ENCODE assay signal across 33 cellular contexts in genomic region chr18:45112682-45113081, GRCh38.
DNase-seq lines count a peak whose midpoint lies in the region; ATAC-seq, FAIRE-seq and TF ChIP-seq lines count a peak whose summit lies in the region.
"Had no signal": no experiment of that assay in that cellular context is flagged by ENCODE, and none has a peak within 500 bp of the region (broad histone marks: within the 10 kb centered on the region; RNA-seq: fewer than 3 reads in every experiment).

No MANE protein-coding gene starts in this region.

- H3K4me3 Mint-ChIP-seq in astrocyte (ENCODE audit: unreplicated experiment) = no peak overlapping the region
- H3K4me3 Mint-ChIP-seq: B cell; CD4-positive, alpha-beta memory T cell; CD4-positive, alpha-beta T cell; CD4-positive, CD25-positive, alpha-beta regulatory T cell; CD8-positive, alpha-beta memory T cell; CD8-positive, alpha-beta T cell had no signal

- no peak for TF ChIP-seq POLR2A in GM18505 (IDR thresholded peaks at IDR 0.05; ENCODE audit: borderline replicate concordance, extremely low read depth, insufficient read depth, insufficient read length)

- DNase-seq in astrocyte (ENCODE audit: low read depth) = no peak
- DNase-seq in NCI-H1417 (lab: John Stamatoyannopoulos, UW) = no peak
- DNase-seq: 8988T; ACHN; AML-193; BE2C; C1 segment of cervical spinal cord; Caco-2; Calu3; CD4-positive, alpha-beta memory T cell; CD4-positive, alpha-beta T cell; CD4-positive, CD25-positive, alpha-beta regulatory T cell; CD8-positive, alpha-beta memory T cell; CD8-positive, alpha-beta T cell; COR-L47; DMS 273 treated with DMSO at 0.1 percent for 48 hours; DMS153; DMS53; DMS79; DMS79 treated with DMSO at 0.1 percent for 48 hours; DND-41; EL had no signal

- no peaks in the 10 kb centered on the region for H3K36me3 ChIP-seq in HEK293 (ENCODE audit: control insufficient read depth in 2 of 2, insufficient read depth in 1 of 2, low read length in 2 of 2)
- H3K36me3 ChIP-seq in astrocyte (ENCODE audit: insufficient read depth, low read length) = no peaks in the 10 kb centered on the region
- H3K36me3 ChIP-seq: BE2C; BLaER1; BLaER1 treated with 17β-estradiol and CSF1 and Interleukin-3, amounts not matched to agents 10 nM and 100 nM had no signal

- no peak overlapping the region for H3K27ac ChIP-seq in HEK293 (ENCODE audit: extremely low read depth, low read depth, low read length)
- no peak overlapping the region for H3K27ac ChIP-seq in astrocyte (ENCODE audit: low read depth, low read length)
- H3K27ac ChIP-seq: 22Rv1; A549; BLaER1; BLaER1 treated with 17β-estradiol and CSF1 and Interleukin-3, amounts not matched to agents 10 nM and 100 nM; C4-2B had no signal

- H3K4me3 ChIP-seq in HEK293 (ENCODE audit: low read depth, low read length) (no peak overlapping the region), astrocyte (ENCODE audit: insufficient read depth, low read depth, low read length) (no peak overlapping the region)
- H3K4me3 ChIP-seq: A549; BLaER1; BLaER1 treated with 17β-estradiol and CSF1 and Interleukin-3, amounts not matched to agents 10 nM and 100 nM had no signal

- H3K36me3 Mint-ChIP-seq in astrocyte (ENCODE audit: low read depth, unreplicated experiment) = no peaks in the 10 kb centered on the region
- H3K36me3 Mint-ChIP-seq: CD14-positive monocyte; CD4-positive, alpha-beta memory T cell; CD4-positive, CD25-positive, alpha-beta regulatory T cell; CD8-positive, alpha-beta memory T cell; CD8-positive, alpha-beta T cell had no signal

- TF ChIP-seq CTCF in HEK293 (tag by site-specific recombination; IDR thresholded peaks at IDR 0.05) (no peak), astrocyte (IDR thresholded peaks at IDR 0.05; ENCODE audit: insufficient read depth, low read depth, low read length) (no peak)

- H3K4me2 ChIP-seq in astrocyte (ENCODE audit: low read length) = no peak overlapping the region
- H3K4me2 ChIP-seq: A549; BLaER1; BLaER1 treated with 17β-estradiol and CSF1 and Interleukin-3, amounts not matched to agents 10 nM and 100 nM had no signal

- H3K27ac Mint-ChIP-seq in astrocyte (ENCODE audit: unreplicated experiment) = no peak overlapping the region
- H3K27ac Mint-ChIP-seq: B cell; CD14-positive monocyte; CD4-positive, alpha-beta T cell; CD4-positive, CD25-positive, alpha-beta regulatory T cell; CD8-positive, alpha-beta memory T cell; CD8-positive, alpha-beta T cell had no signal

- H3K9ac ChIP-seq in astrocyte (ENCODE audit: low read length) = no peak overlapping the region
- H3K9ac ChIP-seq: BLaER1; BLaER1 treated with 17β-estradiol and CSF1 and Interleukin-3, amounts not matched to agents 10 nM and 100 nM had no signal

- H3K9me3 Mint-ChIP-seq in astrocyte (ENCODE audit: unreplicated experiment) = no peaks in the 10 kb centered on the region
- H3K9me3 Mint-ChIP-seq: CD4-positive, alpha-beta memory T cell; CD4-positive, alpha-beta T cell; CD8-positive, alpha-beta memory T cell; CD8-positive, alpha-beta T cell had no signal

- H3K27me3 Mint-ChIP-seq in astrocyte (ENCODE audit: low read depth, unreplicated experiment) = peaks cover 15% of the 10 kb centered on the region
- H3K27me3 Mint-ChIP-seq: B cell had no signal

- CTCF ChIA-PET in HEK293 (lab: Yijun Ruan, JAX) = no interaction called here

- H3K9me3 ChIP-seq in HEK293 (ENCODE audit: control insufficient read depth, insufficient read depth, low read depth, low read length) = no peaks in the 10 kb centered on the region
- H3K9me3 ChIP-seq in astrocyte (ENCODE audit: insufficient read depth, low read depth, low read length) = no peaks in the 10 kb centered on the region
- H3K9me3 ChIP-seq: A549, BE2C, Caco-2 had no signal

- ATAC-seq in GM18505 (IDR thresholded peaks at IDR 0.05; ENCODE audit: unreplicated experiment) = no peak
- ATAC-seq: A549; CD8-positive, alpha-beta T cell had no signal

- H3K4me1 Mint-ChIP-seq in astrocyte (ENCODE audit: low read depth, unreplicated experiment) = peaks cover 3% of the 10 kb centered on the region
- H3K4me1 Mint-ChIP-seq: CD14-positive monocyte; CD4-positive, alpha-beta memory T cell; CD4-positive, CD25-positive, alpha-beta regulatory T cell; CD8-positive, alpha-beta memory T cell had no signal

- H3K79me2 ChIP-seq in astrocyte (ENCODE audit: insufficient read depth, low read length) = no peaks in the 10 kb centered on the region

- no peaks in the 10 kb centered on the region for H4K20me1 ChIP-seq in astrocyte (ENCODE audit: insufficient read depth, low read length)
- H4K20me1 ChIP-seq: BLaER1; BLaER1 treated with 17β-estradiol and CSF1 and Interleukin-3, amounts not matched to agents 10 nM and 100 nM had no signal

- peak; percentile 20 for FAIRE-seq in astrocyte (lab: Jason Lieb, UNC)
- FAIRE-seq: A204.1, A549, D721Med had no signal

- H2AFZ ChIP-seq in astrocyte (ENCODE audit: low read depth, low read length) = no peak overlapping the region

- no peaks in the 10 kb centered on the region for H3K27me3 ChIP-seq in astrocyte (ENCODE audit: insufficient read depth, low read length)
- H3K27me3 ChIP-seq: BE2C; BLaER1; BLaER1 treated with 17β-estradiol and CSF1 and Interleukin-3, amounts not matched to agents 10 nM and 100 nM had no signal

- H3K4me1 ChIP-seq in HEK293 (ENCODE audit: control insufficient read depth, insufficient read depth, low read length) (no peaks in the 10 kb centered on the region), astrocyte (ENCODE audit: insufficient read depth, low read length) (peaks cover under 1% of the 10 kb centered on the region)
- H3K4me1 ChIP-seq: A549, BE2C, Caco-2 had no signal

- POLR2A ChIA-PET in HEK293 (lab: Yijun Ruan, JAX) = no interaction called here

TF ChIP-seq in HEK293, 187 proteins besides CTCF, POLR2A, EP300 and RAD21:
- TF ChIP-seq GLIS1 (tag by site-specific recombination; IDR thresholded peaks at IDR 0.05) (no peak), ZNF558 (tag by site-specific recombination; IDR thresholded peaks at IDR 0.05) (peak; percentile 94), PRDM1 (tag by site-specific recombination; IDR thresholded peaks at IDR 0.05) (no peak), BCL11B (tag by site-specific recombination; IDR thresholded peaks at IDR 0.05; ENCODE audit: low read depth) (no peak), HOXC10 (CRISPR knock-in tag; IDR thresholded peaks at IDR 0.05) (no peak)
- TF ChIP-seq, protein P1, sequence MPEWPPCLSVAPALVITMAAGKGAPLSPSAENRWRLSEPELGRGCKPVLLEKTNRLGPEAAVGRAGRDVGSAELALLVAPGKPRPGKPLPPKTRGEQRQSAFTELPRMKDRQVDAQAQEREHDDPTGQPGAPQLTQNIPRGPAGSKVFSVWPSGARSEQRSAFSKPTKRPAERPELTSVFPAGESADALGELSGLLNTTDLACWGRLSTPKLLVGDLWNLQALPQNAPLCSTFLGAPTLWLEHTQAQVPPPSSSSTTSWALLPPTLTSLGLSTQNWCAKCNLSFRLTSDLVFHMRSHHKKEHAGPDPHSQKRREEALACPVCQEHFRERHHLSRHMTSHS (tag by site-specific recombination; IDR thresholded peaks at IDR 0.05) = no peak
TF ChIP-seq in HEK293: peak in this region for 1.
